Comparison of ENCODE assay signal across 21 cellular contexts in genomic region chrX:45847966-45848365, GRCh38.
A peak's percentile ranks its signal among the peaks of the same experiment; 100 is the strongest.
DNase-seq lines count a peak whose midpoint lies in the region; TF ChIP-seq lines count a peak whose summit lies in the region.
"Had no signal": no experiment of that assay in that cellular context is flagged by ENCODE, and none has a peak within 500 bp of the region (broad histone marks: within the 10 kb centered on the region; RNA-seq: fewer than 3 reads in every experiment).

No MANE protein-coding gene starts in this region.

- no peaks in the 10 kb centered on the region for H3K9me3 ChIP-seq in SJSA1 (replicated peaks)
- H3K9me3 ChIP-seq in testis: no peaks in the 10 kb centered on the region
- H3K9me3 ChIP-seq in suprapubic skin: no peaks in the 10 kb centered on the region
- H3K9me3 ChIP-seq: colonic mucosa, sigmoid colon, transverse colon had no signal

- H3K27me3 ChIP-seq in SJSA1 (replicated peaks): no peaks in the 10 kb centered on the region
- H3K27me3 ChIP-seq in dorsolateral prefrontal cortex: peaks cover 0 to 73% (median 22%) of the 10 kb centered on the region in 45 donors
- H3K27me3 ChIP-seq in testis: no peaks in the 10 kb centered on the region
- H3K27me3 ChIP-seq in suprapubic skin: no peaks in the 10 kb centered on the region
- H3K27me3 ChIP-seq: colonic mucosa, transverse colon had no signal

- H3K36me3 ChIP-seq in SJSA1: peaks cover 15% of the 10 kb centered on the region
- H3K36me3 ChIP-seq in testis (ENCODE audit: low read depth, missing control alignments): no peaks in the 10 kb centered on the region
- no peaks in the 10 kb centered on the region for H3K36me3 ChIP-seq in suprapubic skin
- H3K36me3 ChIP-seq: colonic mucosa, sigmoid colon, transverse colon had no signal

- peak overlapping the region; percentile 74 for H3K27ac Mint-ChIP-seq in Calu3 (ENCODE audit: unreplicated experiment)
- H3K27ac Mint-ChIP-seq: mesothelial cell of epicardium had no signal

- peaks cover 9% of the 10 kb centered on the region for H3K4me1 Mint-ChIP-seq in Calu3 (ENCODE audit: low read depth, unreplicated experiment)

- H3K4me1 ChIP-seq in SJSA1 (replicated peaks): peaks cover 27% of the 10 kb centered on the region
- H3K4me1 ChIP-seq in testis: no peaks in the 10 kb centered on the region
- no peaks in the 10 kb centered on the region for H3K4me1 ChIP-seq in suprapubic skin
- H3K4me1 ChIP-seq: colonic mucosa, transverse colon had no signal

- CTCF ChIA-PET in Calu3 (lab: Charles Lee): interaction anchor here (1.4 kb wide), 1 partner anchor 46 kb away, joined by 4 read pairs; no protein-coding TSS in a partner anchor

- no TSS peak for BruUV-seq in Calu3 (replicated peaks; lab: Mats Ljungman, UMichigan)

- peak overlapping the region; percentile 25; the same call in 1 of the 2 replicates for H3K27ac ChIP-seq in SJSA1
- H3K27ac ChIP-seq in dorsolateral prefrontal cortex: peak overlapping the region in 2 of 59 donors; percentile 21 to 38
- no peak overlapping the region for H3K27ac ChIP-seq in testis
- no peak overlapping the region for H3K27ac ChIP-seq in suprapubic skin
- H3K27ac ChIP-seq: colonic mucosa, sigmoid colon, transverse colon, VCaP had no signal

- WGBS in testis, 2 donors: 66 to 83% methylated on average over 5 of the region's 5 CpGs
- WGBS in suprapubic skin: 70% methylated on average over 5 of the region's 5 CpGs

- TF ChIP-seq CTCF in AG10803 (conservative IDR thresholded peaks at IDR 0.05; ENCODE audit: low read length): no peak
- no peak for TF ChIP-seq CTCF in Calu3 (IDR thresholded peaks at IDR 0.05; ENCODE audit: unreplicated experiment)
- TF ChIP-seq CTCF in fibroblast of villous mesenchyme (IDR thresholded peaks at IDR 0.05; ENCODE audit: insufficient read depth, low read depth, low read length): no peak
- no peak for TF ChIP-seq CTCF in dorsolateral prefrontal cortex (IDR thresholded peaks at IDR 0.05 in 54 of 56, conservative IDR thresholded peaks at IDR 0.05 in 2 of 56; ENCODE audit: low read depth in 1 of 56, partially characterized antibody in 56 of 56)
- no peak for TF ChIP-seq CTCF in testis (IDR thresholded peaks at IDR 0.05)
- TF ChIP-seq CTCF in suprapubic skin (IDR thresholded peaks at IDR 0.05): no peak

- H3K9me3 Mint-ChIP-seq in Calu3 (ENCODE audit: low read depth, unreplicated experiment): no peaks in the 10 kb centered on the region

- H3K4me3 ChIP-seq in AG10803 (ENCODE audit: low read length) (no peak overlapping the region), SJSA1 (no peak overlapping the region), fibroblast of villous mesenchyme (ENCODE audit: low read depth, low read length) (peak overlapping the region; percentile 18), dorsolateral prefrontal cortex (peak overlapping the region in 21 of 59 donors; percentile 1 to 68 (median 19)), testis (no peak overlapping the region), suprapubic skin (no peak overlapping the region)
- H3K4me3 ChIP-seq: colonic mucosa, sigmoid colon, transverse colon had no signal

- TF ChIP-seq POLR2A in testis (IDR thresholded peaks at IDR 0.05) (no peak), suprapubic skin (IDR thresholded peaks at IDR 0.05) (no peak)

- peak overlapping the region; percentile 88 for H3K4me3 Mint-ChIP-seq in Calu3 (ENCODE audit: low read depth, unreplicated experiment)
- H3K4me3 Mint-ChIP-seq: mesothelial cell of epicardium had no signal

- no peaks in the 10 kb centered on the region for H3K27me3 Mint-ChIP-seq in Calu3 (ENCODE audit: unreplicated experiment)

- TF ChIP-seq EP300 in suprapubic skin (IDR thresholded peaks at IDR 0.05): no peak

- intact Hi-C loops in Calu3 (cut with micrococcal nuclease; ENCODE audit: unreplicated experiment) (loop anchor here (2.0 kb wide), 1 partner anchor 479 kb away; no protein-coding TSS in a partner anchor), dorsolateral prefrontal cortex (cut with DNase I) (loop anchor here in 1 of 2 donors (10.0 kb wide), 1 partner anchor 333 kb away; no protein-coding TSS in a partner anchor), testis (cut with DNase I; ENCODE audit: low total_unique reads) (no loop called here)

- peaks cover 76% of the 10 kb centered on the region for H3K36me3 Mint-ChIP-seq in Calu3 (ENCODE audit: insufficient read depth, unreplicated experiment)

- peak; percentile 18 for DNase-seq in AG10803 (ENCODE audit: low read depth)
- no peak for DNase-seq in Calu3
- peak in 1 of 2 experiments; percentile 32 for DNase-seq in SJSA1 (ENCODE audit: low read depth in 1 of 2, low spot score in 2 of 2)
- peak; percentile 19 for DNase-seq in fibroblast of villous mesenchyme (ENCODE audit: low read depth)
- DNase-seq in dorsolateral prefrontal cortex: no peak
- DNase-seq in NK-92 treated with Interleukin-12 subunit alpha and Interleukin-12 subunit beta, amount 100 ng/mL, for 24 hours (lab: John Stamatoyannopoulos, UW): no peak
- DNase-seq in testis: no peak
- no peak for DNase-seq in suprapubic skin (ENCODE audit: low spot score in 2 of 2)
- DNase-seq: C1 segment of cervical spinal cord; colonic mucosa; DMS79 treated with DMSO at 0.1 percent for 48 hours; head of caudate nucleus; kidney; NCI-H2107; NCI-H526; sigmoid colon; stimulated activated CD4-positive, alpha-beta T cell treated with anti-CD3 and anti-CD28 coated beads, Interleukin-4, amount 100 ng/mL, for 1 hour; stimulated activated CD8-positive, alpha-beta memory T cell treated with anti-CD3 and anti-CD28 coated beads, Interleukin-4, amount 100 ng/mL, for 48 hours; transverse colon had no signal

Comparison
In these comparisons a context has a peak if more than half of its experiments do, and no peak if none do; other contexts are left out.
1. DNase-seq: peak in AG10803 (single experiment) and fibroblast of villous mesenchyme (single experiment); none in Calu3 (single experiment), dorsolateral prefrontal cortex (0 of 10), NK-92 treated with Interleukin-12 subunit alpha and Interleukin-12 subunit beta, amount 100 ng/mL, for 24 hours (single experiment), testis (single experiment) and suprapubic skin (0 of 2).